Comparison of ENCODE assay signal across 13 cellular contexts in the genomic region with DNA sequence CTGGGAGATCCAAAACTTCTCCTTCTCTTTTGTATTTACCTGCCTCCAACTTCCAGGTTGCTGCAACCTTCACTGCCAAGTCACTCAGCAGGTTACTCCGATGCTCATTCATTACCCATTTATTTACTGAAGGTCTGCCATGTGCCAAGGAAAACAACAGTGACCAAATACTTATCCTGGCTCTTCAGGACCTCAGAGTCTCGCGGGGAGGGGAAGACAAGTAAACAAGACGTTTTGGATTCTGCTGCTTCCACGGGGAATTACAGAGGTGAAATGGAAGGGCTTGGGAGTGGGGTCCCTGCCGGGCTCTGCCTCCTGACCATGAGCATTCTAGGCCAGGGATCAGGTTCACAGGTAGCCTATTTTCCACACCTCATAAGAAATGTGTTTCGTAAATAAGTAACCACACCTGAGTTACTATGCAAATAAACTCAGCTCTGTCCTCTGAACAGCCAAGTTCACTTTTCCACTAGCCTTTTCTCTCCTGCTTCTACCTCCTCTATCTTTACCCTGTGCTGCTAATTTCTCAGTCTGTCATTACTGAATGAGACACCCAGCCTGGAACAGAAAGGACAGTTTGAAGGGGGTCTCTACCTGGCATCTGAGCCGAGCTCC.
A peak's percentile ranks its signal among the peaks of the same experiment; 100 is the strongest.
DNase-seq lines count a peak whose midpoint lies in the region; ATAC-seq and TF ChIP-seq lines count a peak whose summit lies in the region.
"Had no signal": no experiment of that assay in that cellular context is flagged by ENCODE, and none has a peak within 500 bp of the region (broad histone marks: within the 10 kb centered on the region; RNA-seq: fewer than 3 reads in every experiment).

No MANE protein-coding gene starts in this region.

- H3K27ac ChIP-seq in PC-9 (peak overlapping the region; percentile 72), fibroblast of lung (ENCODE audit: insufficient read depth, low read length) (peak overlapping the region; percentile 46)
- H3K27ac ChIP-seq in CD4-positive, alpha-beta T cell (ENCODE audit: low read depth, low read length), result no peak overlapping the region
- H3K27ac ChIP-seq: psoas muscle had no signal

- no peak overlapping the region for H2AFZ ChIP-seq in PC-9
- peak overlapping the region; percentile 18 for H2AFZ ChIP-seq in fibroblast of lung (ENCODE audit: low read length)

- H3K4me3 ChIP-seq in PC-9, result peak overlapping the region; percentile 29; the same call in 1 of the 2 replicates
- no peak overlapping the region for H3K4me3 ChIP-seq in fibroblast of lung (replicated peaks in 1 of 4; ENCODE audit: control extremely low read depth in 1 of 4, insufficient read depth in 1 of 4, low read depth in 3 of 4, low read length in 4 of 4)
- H3K4me3 ChIP-seq: psoas muscle, SK-N-MC had no signal

- H3K27ac Mint-ChIP-seq in CD4-positive, alpha-beta T cell, result no peak overlapping the region
- H3K27ac Mint-ChIP-seq: activated CD4-positive, alpha-beta T cell treated with anti-CD3 and anti-CD28 coated beads, Interleukin-2, amount 10 ng/mL, durations not matched to agents 24 days and 14 days; activated naive CD4-positive, alpha-beta T cell treated with anti-CD3 and anti-CD28 coated beads, Interleukin-2, amount 10 ng/mL, durations not matched to agents 7 days and 5 days had no signal

- H3K4me1 ChIP-seq in PC-9 (replicated peaks; ENCODE audit: insufficient read depth), result peaks cover 82% of the 10 kb centered on the region
- peaks cover 18% of the 10 kb centered on the region for H3K4me1 ChIP-seq in fibroblast of lung (ENCODE audit: control insufficient read depth, extremely low read depth, insufficient read depth, low read length)

- H3K27me3 ChIP-seq in PC-9 (ENCODE audit: insufficient read depth, low read depth) (no peaks in the 10 kb centered on the region), fibroblast of lung (ENCODE audit: control insufficient read depth, insufficient read depth, low read length) (no peaks in the 10 kb centered on the region)
- H3K27me3 ChIP-seq in CD4-positive, alpha-beta T cell (ENCODE audit: control insufficient read depth, insufficient read depth, low read length), result no peaks in the 10 kb centered on the region

- CTCF ChIA-PET in PC-9 (lab: Charles Lee), result interaction anchor here (0.6 to 0.9 kb wide), 2 partner anchors 94 to 113 kb away, joined by 3 to 22 read pairs; no protein-coding TSS in a partner anchor
- CTCF ChIA-PET in CD4-positive, alpha-beta T cell (lab: Charles Lee), result interaction anchor here (1.0 kb wide), 1 partner anchor 13 kb away, joined by 4 read pairs; no protein-coding TSS in a partner anchor

- no peak for ATAC-seq in HG03097 (IDR thresholded peaks at IDR 0.05; ENCODE audit: low FRiP score, unreplicated experiment)
- ATAC-seq in CD4-positive, alpha-beta T cell (ENCODE audit: poor library complexity), result no peak
- ATAC-seq: psoas muscle had no signal

- TF ChIP-seq CTCF in PC-9 (conservative IDR thresholded peaks at IDR 0.05), result no peak
- no peak for TF ChIP-seq CTCF in fibroblast of lung (conservative IDR thresholded peaks at IDR 0.05 in 1 of 2, IDR thresholded peaks at IDR 0.05 in 1 of 2; ENCODE audit: low read depth in 1 of 2, low read length in 2 of 2)
- no peak for TF ChIP-seq CTCF in CD4-positive, alpha-beta T cell (IDR thresholded peaks at IDR 0.05)

- H3K4me2 ChIP-seq in PC-9 (peak overlapping the region; percentile 69), fibroblast of lung (ENCODE audit: extremely low read depth, insufficient read depth, low read length) (no peak overlapping the region)

- H4K20me1 ChIP-seq in PC-9 (ENCODE audit: insufficient read depth), result no peaks in the 10 kb centered on the region
- no peaks in the 10 kb centered on the region for H4K20me1 ChIP-seq in fibroblast of lung (ENCODE audit: control insufficient read depth, extremely low read depth, insufficient read depth, low read length)

- no peaks in the 10 kb centered on the region for H3K27me3 Mint-ChIP-seq in CD4-positive, alpha-beta T cell
- H3K27me3 Mint-ChIP-seq: activated CD4-positive, alpha-beta T cell treated with anti-CD3 and anti-CD28 coated beads, Interleukin-2, amount 10 ng/mL, durations not matched to agents 24 days and 14 days had no signal

- no peaks in the 10 kb centered on the region; the same call in 1 of the 2 replicates for H3K9me2 ChIP-seq in PC-9 (ENCODE audit: insufficient read depth)

- H3K4me1 Mint-ChIP-seq in CD4-positive, alpha-beta T cell (ENCODE audit: low read depth), result no peaks in the 10 kb centered on the region
- H3K4me1 Mint-ChIP-seq: activated CD4-positive, alpha-beta T cell treated with anti-CD3 and anti-CD28 coated beads, Interleukin-2, amount 10 ng/mL, durations not matched to agents 24 days and 14 days; activated naive CD4-positive, alpha-beta T cell treated with anti-CD3 and anti-CD28 coated beads, Interleukin-2, amount 10 ng/mL, durations not matched to agents 7 days and 5 days had no signal

- intact Hi-C loops in PC-9 (cut with micrococcal nuclease; ENCODE audit: unreplicated experiment), result no loop called here
- intact Hi-C loops in CD4-positive, alpha-beta T cell (cut with DNase I, micrococcal nuclease), result no loop called here

- H3K36me3 ChIP-seq in PC-9 (ENCODE audit: low read depth) (no peaks in the 10 kb centered on the region), fibroblast of lung (ENCODE audit: control insufficient read depth, insufficient read depth, low read length) (no peaks in the 10 kb centered on the region)

- H3K9me3 ChIP-seq in PC-9 (ENCODE audit: insufficient read depth, low read depth) (no peaks in the 10 kb centered on the region), fibroblast of lung (ENCODE audit: control insufficient read depth, insufficient read depth, low read depth, low read length) (no peaks in the 10 kb centered on the region)
- H3K9me3 ChIP-seq in CD4-positive, alpha-beta T cell (ENCODE audit: control insufficient read depth, low read length), result no peaks in the 10 kb centered on the region
- H3K9me3 ChIP-seq: psoas muscle had no signal

- DNase-seq in DMS53 (lab: John Stamatoyannopoulos, UW), result peak; percentile 79
- peak; percentile 39 to 94 for DNase-seq in PC-9
- DNase-seq in fibroblast of lung (ENCODE audit: low read depth in 2 of 2), result peak in 1 of 2 donors; percentile 32
- DNase-seq in pons (ENCODE audit: low spot score), result peak; percentile 47
- DNase-seq in T-helper 9 cell, result no peak
- no peak for DNase-seq in EL
- DNase-seq in CD4-positive, alpha-beta T cell, result no peak
- DNase-seq: activated CD4-positive, alpha-beta T cell treated with anti-CD3 and anti-CD28 coated beads, Interleukin-2, amount 10 ng/mL, durations not matched to agents 24 days and 14 days; activated naive CD4-positive, alpha-beta T cell treated with anti-CD3 and anti-CD28 coated beads, Interleukin-2, amount 10 ng/mL, durations not matched to agents 7 days and 5 days; NCI-H446; psoas muscle had no signal

- H3K79me2 ChIP-seq in PC-9 (ENCODE audit: low read depth), result peaks cover 38% of the 10 kb centered on the region
- H3K79me2 ChIP-seq in fibroblast of lung (ENCODE audit: control insufficient read depth, insufficient read depth, low read length), result peaks cover 12% of the 10 kb centered on the region

- H3K36me3 Mint-ChIP-seq in CD4-positive, alpha-beta T cell (ENCODE audit: low read depth), result no peaks in the 10 kb centered on the region
- H3K36me3 Mint-ChIP-seq: activated naive CD4-positive, alpha-beta T cell treated with anti-CD3 and anti-CD28 coated beads, Interleukin-2, amount 10 ng/mL, durations not matched to agents 7 days and 5 days had no signal

- no peak overlapping the region for H3K9ac ChIP-seq in fibroblast of lung (ENCODE audit: insufficient read depth, low read length)

- no TSS peak for BruUV-seq in PC-9 (replicated peaks; lab: Mats Ljungman, UMichigan)

- no peaks in the 10 kb centered on the region for H3K9me3 Mint-ChIP-seq in CD4-positive, alpha-beta T cell
- H3K9me3 Mint-ChIP-seq: activated CD4-positive, alpha-beta T cell treated with anti-CD3 and anti-CD28 coated beads, Interleukin-2, amount 10 ng/mL, durations not matched to agents 24 days and 14 days; activated naive CD4-positive, alpha-beta T cell treated with anti-CD3 and anti-CD28 coated beads, Interleukin-2, amount 10 ng/mL, durations not matched to agents 7 days and 5 days had no signal

- H3F3A ChIP-seq in PC-9 (ENCODE audit: insufficient read depth, low read depth), result peaks cover 27% of the 10 kb centered on the region

- POLR2A ChIA-PET in PC-9 (lab: Charles Lee; ENCODE audit: unreplicated experiment), result interaction anchor here (0.5 to 0.7 kb wide), 3 partner anchors 8 to 481 kb away, joined by 3 to 5 read pairs (median 3); no protein-coding TSS in a partner anchor
- POLR2A ChIA-PET in CD4-positive, alpha-beta T cell (lab: Charles Lee), result no interaction called here

- no peak overlapping the region for H3K4me3 Mint-ChIP-seq in CD4-positive, alpha-beta T cell
- H3K4me3 Mint-ChIP-seq: activated CD4-positive, alpha-beta T cell treated with anti-CD3 and anti-CD28 coated beads, Interleukin-2, amount 10 ng/mL, durations not matched to agents 24 days and 14 days; activated naive CD4-positive, alpha-beta T cell treated with anti-CD3 and anti-CD28 coated beads, Interleukin-2, amount 10 ng/mL, durations not matched to agents 7 days and 5 days had no signal

Comparison
In these comparisons a context has a peak if more than half of its experiments do, and no peak if none do; other contexts are left out.
1. DNase-seq: peak in DMS53 (single experiment), PC-9 (2 of 2) and pons (single experiment); none in T-helper 9 cell (single experiment), EL (single experiment) and CD4-positive, alpha-beta T cell (0 of 10).